Comparison of ENCODE assay signal across 8 cellular contexts in the genomic region with DNA sequence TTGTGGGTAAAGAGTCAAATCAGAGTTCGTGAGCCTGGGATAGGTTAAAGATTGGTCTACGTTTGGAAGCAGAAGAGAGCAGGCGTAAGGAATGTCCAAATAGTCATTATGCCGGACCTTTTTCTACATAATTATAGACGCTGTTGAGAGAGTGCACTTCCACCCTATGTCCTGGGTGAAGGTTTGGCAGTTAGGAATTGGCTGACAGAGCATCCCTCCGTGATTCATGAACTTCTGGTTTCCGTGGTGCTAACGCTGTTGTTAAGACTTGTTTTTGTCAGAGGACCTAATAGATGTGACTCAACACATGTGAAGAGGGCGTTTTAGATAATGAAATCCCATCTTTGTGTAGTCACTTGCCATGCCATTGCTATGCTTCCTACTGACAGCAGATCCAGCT. TPM values are rescaled to one million over a fixed set of nuclear protein-coding genes. Genes with fewer than 3 reads are reported as not detected.
DNase-seq lines count a peak whose midpoint lies in the region; TF ChIP-seq lines count a peak whose summit lies in the region.

No MANE protein-coding gene starts in this region.

- no peak for TF ChIP-seq CTCF in dorsolateral prefrontal cortex (IDR thresholded peaks at IDR 0.05 in 54 of 56, conservative IDR thresholded peaks at IDR 0.05 in 2 of 56; ENCODE audit: low read depth in 1 of 56, partially characterized antibody in 56 of 56)

- peaks cover 7 to 23% of the 10 kb centered on the region in 2 donors for H3K4me1 ChIP-seq in muscle layer of duodenum (ENCODE audit: control insufficient read depth in 1 of 2, insufficient read depth in 2 of 2, low read length in 2 of 2)

- peak overlapping the region in 3 of 59 donors; percentile 50 to 89 (median 85) for H3K27ac ChIP-seq in dorsolateral prefrontal cortex
- peak overlapping the region; percentile 82 for H3K27ac ChIP-seq in muscle layer of duodenum (ENCODE audit: low read length)

- H3K9me3 ChIP-seq in muscle layer of duodenum (ENCODE audit: control insufficient read depth in 1 of 2, low read length in 2 of 2): no peaks in the 10 kb centered on the region

- H3K4me3 ChIP-seq in dorsolateral prefrontal cortex (peak overlapping the region; percentile 56 to 100 (median 95)), muscle layer of duodenum (ENCODE audit: low read depth in 1 of 2, low read length in 2 of 2) (peak overlapping the region; percentile 95 to 98)

- intact Hi-C loops in dorsolateral prefrontal cortex (cut with DNase I): no loop called here

- H3K27me3 ChIP-seq in dorsolateral prefrontal cortex (no peaks in the 10 kb centered on the region), muscle layer of duodenum (ENCODE audit: low read depth, low read length) (no peaks in the 10 kb centered on the region)

- peaks cover 17 to 31% of the 10 kb centered on the region in 2 donors for H3K36me3 ChIP-seq in muscle layer of duodenum (ENCODE audit: control insufficient read depth in 1 of 2, insufficient read depth in 2 of 2, low read length in 2 of 2)

- DNase-seq in DMS53 (lab: John Stamatoyannopoulos, UW) (peak; percentile 22), DMS53 treated with DMSO at 0.1 percent for 48 hours (lab: John Stamatoyannopoulos, UW; ENCODE audit: unreplicated experiment) (no peak), RKO (ENCODE audit: low spot score) (peak; percentile 97), dorsolateral prefrontal cortex (no peak), SK-N-DZ (ENCODE audit: low spot score) (no peak), middle frontal gyrus (ENCODE audit: extremely low spot score, low spot score) (no peak), T-helper 9 cell (no peak)

RNA-seq across cellular contexts. Expression of gene EAF1, which starts 1.1 kb away (rescaled TPM):
- total RNA-seq in dorsolateral prefrontal cortex: 10 to 100 TPM; 16.3 to 47.5 (median 29.1) TPM
- polyA plus RNA-seq in SK-N-DZ (2014; cell fraction: cytosol; rRNA removed): 38.8 and 43.8 TPM in 2 replicates
- polyA plus RNA-seq in SK-N-DZ (2014; cell fraction: nucleus; rRNA removed): 13.9 and 14.0 TPM in 2 replicates

RNA-seq across cellular contexts. Expression of gene METTL6, which starts 1.2 kb away (rescaled TPM):
- total RNA-seq in dorsolateral prefrontal cortex: 10 to 100 TPM; 26.5 to 44.4 (median 34.0) TPM
- 39.9 and 42.4 TPM in 2 replicates for polyA plus RNA-seq in SK-N-DZ (2014; cell fraction: cytosol; rRNA removed)
- 21.4 and 25.9 TPM in 2 replicates for polyA plus RNA-seq in SK-N-DZ (2014; cell fraction: nucleus; rRNA removed)

Comparison
In these comparisons a context has a peak if more than half of its experiments do, and no peak if none do; other contexts are left out.
1. DNase-seq: peak in DMS53 (single experiment) and RKO (single experiment); none in DMS53 treated with DMSO at 0.1 percent for 48 hours (single experiment), dorsolateral prefrontal cortex (0 of 10), SK-N-DZ (single experiment), middle frontal gyrus (single experiment) and T-helper 9 cell (single experiment).